In the genomic region with DNA sequence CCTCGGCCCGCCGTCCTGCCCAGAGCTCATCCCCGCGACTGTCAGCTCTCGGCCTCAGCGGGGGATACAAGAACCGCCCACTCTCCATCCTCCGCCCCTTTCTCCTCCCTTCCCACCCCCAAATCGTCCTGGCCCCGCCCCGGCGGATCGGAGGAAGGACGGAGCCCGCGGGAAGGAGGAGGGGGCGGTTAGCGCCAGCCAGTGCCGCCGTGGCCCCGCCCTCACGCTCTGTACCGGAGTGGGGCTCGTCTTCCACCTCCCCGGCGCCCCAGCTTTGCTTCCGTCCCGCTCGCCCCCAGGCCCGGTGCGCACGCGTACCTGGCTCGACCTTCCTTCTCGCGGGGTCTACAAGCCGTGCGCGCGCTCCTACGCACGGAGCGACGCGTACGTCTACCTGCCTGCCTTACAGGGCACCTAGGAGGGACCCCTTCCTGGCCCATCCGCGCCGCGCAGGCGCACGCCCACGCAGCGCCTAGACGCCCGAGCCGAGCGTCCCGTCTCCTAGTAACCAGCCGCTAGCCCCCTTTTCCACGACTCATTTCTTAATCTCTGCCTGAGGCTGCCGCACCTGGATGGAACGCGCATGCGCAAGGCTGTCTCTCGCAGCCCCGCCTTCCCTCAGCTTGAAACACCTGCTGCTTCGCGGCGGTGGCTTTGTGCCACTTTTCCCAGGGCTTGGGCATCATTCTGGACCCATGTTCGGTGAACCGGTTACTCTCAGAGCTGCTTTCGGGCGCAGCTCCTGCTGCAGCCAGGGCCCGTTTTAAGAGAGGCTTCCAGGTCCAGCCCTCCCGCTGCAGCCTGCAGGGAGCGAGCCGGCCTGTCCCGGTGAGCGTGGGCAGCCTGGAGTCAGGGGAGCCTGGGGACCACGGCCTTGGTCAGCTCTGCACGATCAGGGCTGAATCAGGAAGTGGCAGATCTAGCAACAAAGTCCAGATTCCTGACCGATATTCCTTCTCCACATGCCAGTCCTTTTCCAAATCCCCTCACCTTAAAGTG, we compare ENCODE assay signal across 1 cellular context.
TF ChIP-seq lines count a peak whose summit lies in the region.

A gene with protein sequence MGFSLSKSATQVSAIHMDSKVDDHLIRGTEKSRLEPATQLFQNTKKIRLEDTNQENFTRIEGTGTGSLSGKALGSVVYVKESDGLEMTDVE (plus strand): TSS at position 598 of the 999 bp plus-strand sequence. CDS start 8,852 bp downstream, outside the sequence.

TF ChIP-seq in HepG2, 621 proteins besides CTCF, POLR2A, EP300 and RAD21 (continued from another document and continues in another):
- TF ChIP-seq NFATC3 (CRISPR knock-in tag; IDR thresholded peaks at IDR 0.05) (peak; percentile 71), ERF (CRISPR knock-in tag; IDR thresholded peaks at IDR 0.05) (peak; percentile 43; the same call in 1 of the 2 replicates), ZNF644 (CRISPR knock-in tag; IDR thresholded peaks at IDR 0.05; ENCODE audit: low read depth) (no peak), ZNF737 (CRISPR knock-in tag; IDR thresholded peaks at IDR 0.05; ENCODE audit: borderline replicate concordance) (0 out of 2 replicates have a peak, but pooled peaks have one; percentile 45), SCMH1 (CRISPR knock-in tag; IDR thresholded peaks at IDR 0.05; ENCODE audit: borderline replicate concordance) (no peak), TBX2 (CRISPR knock-in tag; IDR thresholded peaks at IDR 0.05; ENCODE audit: borderline replicate concordance) (no peak; the same call in none of the 2 replicates), TGIF2 (CRISPR knock-in tag; IDR thresholded peaks at IDR 0.05) (peak; percentile 71), ZNF430 (CRISPR knock-in tag; IDR thresholded peaks at IDR 0.05) (no peak; the same call in 1 of the 2 replicates), HMG20B (CRISPR knock-in tag; conservative IDR thresholded peaks at IDR 0.05) (peak; percentile 10; the same call in 1 of the 2 replicates), ZNF772 (CRISPR knock-in tag; IDR thresholded peaks at IDR 0.05) (peak; percentile 88), ZNF30 (CRISPR knock-in tag; IDR thresholded peaks at IDR 0.05) (peak; percentile 22; the same call in 1 of the 2 replicates), DR1 (CRISPR knock-in tag; IDR thresholded peaks at IDR 0.05) (peak; percentile 77), TEAD3 (CRISPR knock-in tag; optimal IDR thresholded peaks at IDR 0.05; ENCODE audit: borderline replicate concordance) (no peak), ZZZ3 (CRISPR knock-in tag; IDR thresholded peaks at IDR 0.05; ENCODE audit: borderline replicate concordance) (peak; percentile 47; the same call in 1 of the 2 replicates), ZC3H13 (CRISPR knock-in tag; IDR thresholded peaks at IDR 0.05) (peak; percentile 95), ZIK1 (CRISPR knock-in tag; IDR thresholded peaks at IDR 0.05; ENCODE audit: borderline replicate concordance, low read depth) (peak; percentile 88), XRCC5 (optimal IDR thresholded peaks at IDR 0.05; ENCODE audit: low read length) (peak; percentile 78), ZNF570 (CRISPR knock-in tag; IDR thresholded peaks at IDR 0.05; ENCODE audit: borderline replicate concordance) (peak; percentile 45; the same call in 1 of the 2 replicates), NFYB (CRISPR knock-in tag; IDR thresholded peaks at IDR 0.05) (no peak), NFYC (CRISPR knock-in tag; IDR thresholded peaks at IDR 0.05) (peak; percentile 6; the same call in 1 of the 2 replicates), SSRP1 (CRISPR knock-in tag; IDR thresholded peaks at IDR 0.05) (no peak), ZNF547 (CRISPR knock-in tag; IDR thresholded peaks at IDR 0.05) (peak; percentile 85), SP140L (CRISPR knock-in tag; IDR thresholded peaks at IDR 0.05; ENCODE audit: borderline replicate concordance) (no peak; the same call in 1 of the 2 replicates), PHF20 (CRISPR knock-in tag; IDR thresholded peaks at IDR 0.05) (peak; percentile 69), ETV6 (CRISPR knock-in tag; conservative IDR thresholded peaks at IDR 0.05) (no peak; the same call in 1 of the 2 replicates), U2AF1 (optimal IDR thresholded peaks at IDR 0.05; ENCODE audit: low read depth, low read length) (no peak), JUND (CRISPR knock-in tag; IDR thresholded peaks at IDR 0.05) (no peak), ZNF441 (CRISPR knock-in tag; IDR thresholded peaks at IDR 0.05; ENCODE audit: borderline replicate concordance) (peak; percentile 100), ZFP1 (CRISPR knock-in tag; IDR thresholded peaks at IDR 0.05) (peak; percentile 41; the same call in 1 of the 2 replicates), ZBTB38 (CRISPR knock-in tag; IDR thresholded peaks at IDR 0.05) (peak; percentile 87), EEA1 (CRISPR knock-in tag; IDR thresholded peaks at IDR 0.05; ENCODE audit: borderline replicate concordance) (no peak), MATR3 (CRISPR knock-in tag; IDR thresholded peaks at IDR 0.05) (no peak), NR1H2 (CRISPR knock-in tag; IDR thresholded peaks at IDR 0.05; ENCODE audit: borderline replicate concordance, low read depth) (peak; percentile 31; the same call in 1 of the 2 replicates), PCBP1 (IDR thresholded peaks at IDR 0.05; ENCODE audit: borderline replicate concordance, low read depth, low read length) (peak; percentile 93), SNAPC2 (CRISPR knock-in tag; IDR thresholded peaks at IDR 0.05) (peak; percentile 95; the same call in 1 of the 2 replicates), DNMT1 (CRISPR knock-in tag; IDR thresholded peaks at IDR 0.05) (peak; percentile 61; the same call in 1 of the 2 replicates), TOE1 (CRISPR knock-in tag; IDR thresholded peaks at IDR 0.05) (no peak; the same call in 1 of the 2 replicates), PRMT3 (CRISPR knock-in tag; IDR thresholded peaks at IDR 0.05; ENCODE audit: borderline replicate concordance, low read depth) (no peak)
- TF ChIP-seq, protein P1, sequence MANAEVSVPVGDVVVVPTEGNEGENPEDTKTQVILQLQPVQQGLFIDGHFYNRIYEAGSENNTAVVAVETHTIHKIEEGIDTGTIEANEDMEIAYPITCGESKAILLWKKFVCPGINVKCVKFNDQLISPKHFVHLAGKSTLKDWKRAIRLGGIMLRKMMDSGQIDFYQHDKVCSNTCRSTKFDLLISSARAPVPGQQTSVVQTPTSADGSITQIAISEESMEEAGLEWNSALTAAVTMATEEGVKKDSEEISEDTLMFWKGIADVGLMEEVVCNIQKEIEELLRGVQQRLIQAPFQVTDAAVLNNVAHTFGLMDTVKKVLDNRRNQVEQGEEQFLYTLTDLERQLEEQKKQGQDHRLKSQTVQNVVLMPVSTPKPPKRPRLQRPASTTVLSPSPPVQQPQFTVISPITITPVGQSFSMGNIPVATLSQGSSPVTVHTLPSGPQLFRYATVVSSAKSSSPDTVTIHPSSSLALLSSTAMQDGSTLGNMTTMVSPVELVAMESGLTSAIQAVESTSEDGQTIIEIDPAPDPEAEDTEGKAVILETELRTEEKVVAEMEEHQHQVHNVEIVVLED (CRISPR knock-in tag; IDR thresholded peaks at IDR 0.05; ENCODE audit: borderline replicate concordance) = peak; percentile 99
- TF ChIP-seq, protein P2, sequence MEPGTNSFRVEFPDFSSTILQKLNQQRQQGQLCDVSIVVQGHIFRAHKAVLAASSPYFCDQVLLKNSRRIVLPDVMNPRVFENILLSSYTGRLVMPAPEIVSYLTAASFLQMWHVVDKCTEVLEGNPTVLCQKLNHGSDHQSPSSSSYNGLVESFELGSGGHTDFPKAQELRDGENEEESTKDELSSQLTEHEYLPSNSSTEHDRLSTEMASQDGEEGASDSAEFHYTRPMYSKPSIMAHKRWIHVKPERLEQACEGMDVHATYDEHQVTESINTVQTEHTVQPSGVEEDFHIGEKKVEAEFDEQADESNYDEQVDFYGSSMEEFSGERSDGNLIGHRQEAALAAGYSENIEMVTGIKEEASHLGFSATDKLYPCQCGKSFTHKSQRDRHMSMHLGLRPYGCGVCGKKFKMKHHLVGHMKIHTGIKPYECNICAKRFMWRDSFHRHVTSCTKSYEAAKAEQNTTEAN (CRISPR knock-in tag; conservative IDR thresholded peaks at IDR 0.05) = peak; percentile 88
- TF ChIP-seq, protein P3, sequence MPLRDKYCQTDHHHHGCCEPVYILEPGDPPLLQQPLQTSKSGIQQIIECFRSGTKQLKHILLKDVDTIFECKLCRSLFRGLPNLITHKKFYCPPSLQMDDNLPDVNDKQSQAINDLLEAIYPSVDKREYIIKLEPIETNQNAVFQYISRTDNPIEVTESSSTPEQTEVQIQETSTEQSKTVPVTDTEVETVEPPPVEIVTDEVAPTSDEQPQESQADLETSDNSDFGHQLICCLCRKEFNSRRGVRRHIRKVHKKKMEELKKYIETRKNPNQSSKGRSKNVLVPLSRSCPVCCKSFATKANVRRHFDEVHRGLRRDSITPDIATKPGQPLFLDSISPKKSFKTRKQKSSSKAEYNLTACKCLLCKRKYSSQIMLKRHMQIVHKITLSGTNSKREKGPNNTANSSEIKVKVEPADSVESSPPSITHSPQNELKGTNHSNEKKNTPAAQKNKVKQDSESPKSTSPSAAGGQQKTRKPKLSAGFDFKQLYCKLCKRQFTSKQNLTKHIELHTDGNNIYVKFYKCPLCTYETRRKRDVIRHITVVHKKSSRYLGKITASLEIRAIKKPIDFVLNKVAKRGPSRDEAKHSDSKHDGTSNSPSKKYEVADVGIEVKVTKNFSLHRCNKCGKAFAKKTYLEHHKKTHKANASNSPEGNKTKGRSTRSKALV (CRISPR knock-in tag; IDR thresholded peaks at IDR 0.05) = no peak
- TF ChIP-seq, protein P4, sequence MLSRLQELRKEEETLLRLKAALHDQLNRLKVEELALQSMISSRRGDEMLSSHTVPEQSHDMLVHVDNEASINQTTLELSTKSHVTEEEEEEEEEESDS (CRISPR knock-in tag; IDR thresholded peaks at IDR 0.05; ENCODE audit: borderline replicate concordance) = no peak
- TF ChIP-seq, protein P5, sequence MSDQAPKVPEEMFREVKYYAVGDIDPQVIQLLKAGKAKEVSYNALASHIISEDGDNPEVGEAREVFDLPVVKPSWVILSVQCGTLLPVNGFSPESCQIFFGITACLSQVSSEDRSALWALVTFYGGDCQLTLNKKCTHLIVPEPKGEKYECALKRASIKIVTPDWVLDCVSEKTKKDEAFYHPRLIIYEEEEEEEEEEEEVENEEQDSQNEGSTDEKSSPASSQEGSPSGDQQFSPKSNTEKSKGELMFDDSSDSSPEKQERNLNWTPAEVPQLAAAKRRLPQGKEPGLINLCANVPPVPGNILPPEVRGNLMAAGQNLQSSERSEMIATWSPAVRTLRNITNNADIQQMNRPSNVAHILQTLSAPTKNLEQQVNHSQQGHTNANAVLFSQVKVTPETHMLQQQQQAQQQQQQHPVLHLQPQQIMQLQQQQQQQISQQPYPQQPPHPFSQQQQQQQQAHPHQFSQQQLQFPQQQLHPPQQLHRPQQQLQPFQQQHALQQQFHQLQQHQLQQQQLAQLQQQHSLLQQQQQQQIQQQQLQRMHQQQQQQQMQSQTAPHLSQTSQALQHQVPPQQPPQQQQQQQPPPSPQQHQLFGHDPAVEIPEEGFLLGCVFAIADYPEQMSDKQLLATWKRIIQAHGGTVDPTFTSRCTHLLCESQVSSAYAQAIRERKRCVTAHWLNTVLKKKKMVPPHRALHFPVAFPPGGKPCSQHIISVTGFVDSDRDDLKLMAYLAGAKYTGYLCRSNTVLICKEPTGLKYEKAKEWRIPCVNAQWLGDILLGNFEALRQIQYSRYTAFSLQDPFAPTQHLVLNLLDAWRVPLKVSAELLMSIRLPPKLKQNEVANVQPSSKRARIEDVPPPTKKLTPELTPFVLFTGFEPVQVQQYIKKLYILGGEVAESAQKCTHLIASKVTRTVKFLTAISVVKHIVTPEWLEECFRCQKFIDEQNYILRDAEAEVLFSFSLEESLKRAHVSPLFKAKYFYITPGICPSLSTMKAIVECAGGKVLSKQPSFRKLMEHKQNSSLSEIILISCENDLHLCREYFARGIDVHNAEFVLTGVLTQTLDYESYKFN (CRISPR knock-in tag; conservative IDR thresholded peaks at IDR 0.05) = peak; percentile 56
- TF ChIP-seq, protein P6, sequence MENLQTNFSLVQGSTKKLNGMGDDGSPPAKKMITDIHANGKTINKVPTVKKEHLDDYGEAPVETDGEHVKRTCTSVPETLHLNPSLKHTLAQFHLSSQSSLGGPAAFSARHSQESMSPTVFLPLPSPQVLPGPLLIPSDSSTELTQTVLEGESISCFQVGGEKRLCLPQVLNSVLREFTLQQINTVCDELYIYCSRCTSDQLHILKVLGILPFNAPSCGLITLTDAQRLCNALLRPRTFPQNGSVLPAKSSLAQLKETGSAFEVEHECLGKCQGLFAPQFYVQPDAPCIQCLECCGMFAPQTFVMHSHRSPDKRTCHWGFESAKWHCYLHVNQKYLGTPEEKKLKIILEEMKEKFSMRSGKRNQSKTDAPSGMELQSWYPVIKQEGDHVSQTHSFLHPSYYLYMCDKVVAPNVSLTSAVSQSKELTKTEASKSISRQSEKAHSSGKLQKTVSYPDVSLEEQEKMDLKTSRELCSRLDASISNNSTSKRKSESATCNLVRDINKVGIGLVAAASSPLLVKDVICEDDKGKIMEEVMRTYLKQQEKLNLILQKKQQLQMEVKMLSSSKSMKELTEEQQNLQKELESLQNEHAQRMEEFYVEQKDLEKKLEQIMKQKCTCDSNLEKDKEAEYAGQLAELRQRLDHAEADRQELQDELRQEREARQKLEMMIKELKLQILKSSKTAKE (CRISPR knock-in tag; IDR thresholded peaks at IDR 0.05; ENCODE audit: borderline replicate concordance) = 0 out of 2 replicates have a peak, but pooled peaks have one; percentile 40
- TF ChIP-seq, protein P7, sequence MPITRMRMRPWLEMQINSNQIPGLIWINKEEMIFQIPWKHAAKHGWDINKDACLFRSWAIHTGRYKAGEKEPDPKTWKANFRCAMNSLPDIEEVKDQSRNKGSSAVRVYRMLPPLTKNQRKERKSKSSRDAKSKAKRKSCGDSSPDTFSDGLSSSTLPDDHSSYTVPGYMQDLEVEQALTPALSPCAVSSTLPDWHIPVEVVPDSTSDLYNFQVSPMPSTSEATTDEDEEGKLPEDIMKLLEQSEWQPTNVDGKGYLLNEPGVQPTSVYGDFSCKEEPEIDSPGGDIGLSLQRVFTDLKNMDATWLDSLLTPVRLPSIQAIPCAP (CRISPR knock-in tag; IDR thresholded peaks at IDR 0.05; ENCODE audit: low read depth) = peak; percentile 48; the same call in 1 of the 2 replicates
